Comparison of ENCODE assay signal across 7 cellular contexts in genomic region chr9:118162711-118163110, GRCh38.
"Had no signal": no experiment of that assay in that cellular context is flagged by ENCODE, and none has a peak within 500 bp of the region (broad histone marks: within the 10 kb centered on the region; RNA-seq: fewer than 3 reads in every experiment).

No MANE protein-coding gene starts in this region.

- ATAC-seq: GM23338, HCT116, HepG2 had no signal

- DNase-seq: H7, HFFc6, KBM-7 had no signal

- H3K4me3 ChIP-seq: GM23338, HAP-1 had no signal
